ENCODE assay signal across 17 cellular contexts in the genomic region with DNA sequence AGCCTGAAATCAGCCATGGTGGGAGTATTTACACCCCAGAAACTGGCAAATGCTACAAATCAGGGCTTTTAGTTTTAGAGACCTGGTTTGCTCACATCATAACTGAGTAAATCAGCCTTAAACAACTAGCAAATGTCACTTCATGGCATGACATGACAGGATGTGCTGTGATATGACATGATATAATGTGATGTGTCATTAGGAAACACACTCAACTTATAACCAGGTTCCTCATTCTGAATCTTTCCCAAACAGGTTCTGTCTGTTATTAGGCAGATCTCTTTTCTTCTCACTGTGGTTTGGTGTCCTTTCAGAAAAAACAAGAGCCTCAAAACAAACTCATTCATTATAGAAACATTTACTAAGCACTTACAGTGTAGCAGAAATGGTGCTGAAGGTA.
DNase-seq lines count a peak whose midpoint lies in the region; ATAC-seq and TF ChIP-seq lines count a peak whose summit lies in the region.
"Had no signal": no experiment of that assay in that cellular context is flagged by ENCODE, and none has a peak within 500 bp of the region (broad histone marks: within the 10 kb centered on the region; RNA-seq: fewer than 3 reads in every experiment).

No MANE protein-coding gene starts in this region.

- H3K4me1 Mint-ChIP-seq in activated CD4-positive, alpha-beta T cell treated with anti-CD3 and anti-CD28 coated beads, Interleukin-2, amount 10 ng/mL, durations not matched to agents 24 days and 14 days = no peaks in the 10 kb centered on the region
- H3K4me1 Mint-ChIP-seq: CD4-positive, CD25-positive, alpha-beta regulatory T cell had no signal

- intact Hi-C loops in activated CD4-positive, alpha-beta T cell treated with anti-CD3 and anti-CD28 coated beads, Interleukin-2, amount 10 ng/mL, durations not matched to agents 24 days and 14 days (cut with micrococcal nuclease) = no loop called here
- intact Hi-C loops in gastrocnemius medialis (cut with DNase I; ENCODE audit: low total_unique reads) = no loop called here

- H2AFZ ChIP-seq in hepatocyte = no peak overlapping the region
- H2AFZ ChIP-seq: GM23248 had no signal

- peak; percentile 8 for DNase-seq in activated CD4-positive, alpha-beta T cell treated with anti-CD3 and anti-CD28 coated beads, Interleukin-2, amount 10 ng/mL, durations not matched to agents 24 days and 14 days
- no peak for DNase-seq in activated CD4-positive, alpha-beta T cell treated with anti-CD3 and anti-CD28 coated beads, Interleukin-2, amount 50 U/mL, for 1 hour
- DNase-seq in GM13976 (ENCODE audit: low spot score) = peak; percentile 21
- no peak for DNase-seq in hepatocyte (ENCODE audit: low spot score)
- DNase-seq in MG63 = no peak
- no peak for DNase-seq in NCI-H1694 (lab: John Stamatoyannopoulos, UW)
- DNase-seq in gastrocnemius medialis = no peak
- DNase-seq: ACHN; CD4-positive, CD25-positive, alpha-beta regulatory T cell; DMS53; GF-D8; GM23248 had no signal

- H3K9me3 ChIP-seq in hepatocyte (ENCODE audit: low read depth) (no peaks in the 10 kb centered on the region), MG63 (no peaks in the 10 kb centered on the region), gastrocnemius medialis (no peaks in the 10 kb centered on the region)
- H3K9me3 ChIP-seq: BLaER1 treated with 17β-estradiol and CSF1 and Interleukin-3, amounts not matched to agents 10 nM and 100 nM had no signal

- no peaks in the 10 kb centered on the region for H3K9me2 ChIP-seq in hepatocyte (replicated peaks; ENCODE audit: insufficient read depth)

- H3K4me1 ChIP-seq in hepatocyte (ENCODE audit: insufficient read depth) (no peaks in the 10 kb centered on the region), gastrocnemius medialis (no peaks in the 10 kb centered on the region)

- H3K27me3 Mint-ChIP-seq in activated CD4-positive, alpha-beta T cell treated with anti-CD3 and anti-CD28 coated beads, Interleukin-2, amount 10 ng/mL, durations not matched to agents 24 days and 14 days = no peaks in the 10 kb centered on the region
- H3K27me3 Mint-ChIP-seq: CD4-positive, CD25-positive, alpha-beta regulatory T cell had no signal

- H4K20me1 ChIP-seq in hepatocyte (ENCODE audit: insufficient read depth, poor library complexity, severe bottlenecking) = no peaks in the 10 kb centered on the region
- H4K20me1 ChIP-seq: BLaER1 treated with 17β-estradiol and CSF1 and Interleukin-3, amounts not matched to agents 10 nM and 100 nM had no signal

- H3K36me3 ChIP-seq in hepatocyte (replicated peaks; ENCODE audit: insufficient read depth, low read depth) (no peaks in the 10 kb centered on the region), MG63 (no peaks in the 10 kb centered on the region), gastrocnemius medialis (no peaks in the 10 kb centered on the region)
- H3K36me3 ChIP-seq: BLaER1 treated with 17β-estradiol and CSF1 and Interleukin-3, amounts not matched to agents 10 nM and 100 nM had no signal

- TF ChIP-seq CTCF in GM13976 (IDR thresholded peaks at IDR 0.05; ENCODE audit: borderline replicate concordance, control extremely low read depth, extremely low read depth, insufficient read depth, missing control alignments) (no peak), hepatocyte (IDR thresholded peaks at IDR 0.05; ENCODE audit: poor library complexity) (no peak), gastrocnemius medialis (IDR thresholded peaks at IDR 0.05 in 4 of 5, conservative IDR thresholded peaks at IDR 0.05 in 1 of 5) (no peak)

- H3K27ac Mint-ChIP-seq in activated CD4-positive, alpha-beta T cell treated with anti-CD3 and anti-CD28 coated beads, Interleukin-2, amount 10 ng/mL, durations not matched to agents 24 days and 14 days = no peak overlapping the region
- H3K27ac Mint-ChIP-seq: CD4-positive, CD25-positive, alpha-beta regulatory T cell had no signal

- no peaks in the 10 kb centered on the region for H3K36me3 Mint-ChIP-seq in activated CD4-positive, alpha-beta T cell treated with anti-CD3 and anti-CD28 coated beads, Interleukin-2, amount 10 ng/mL, durations not matched to agents 24 days and 14 days (ENCODE audit: low read depth)
- H3K36me3 Mint-ChIP-seq: CD4-positive, CD25-positive, alpha-beta regulatory T cell had no signal

- ATAC-seq in HG02870 (IDR thresholded peaks at IDR 0.05; ENCODE audit: unreplicated experiment) = peak; percentile 61
- no peak for ATAC-seq in gastrocnemius medialis
- ATAC-seq: HCT116, K562 had no signal

- no peak overlapping the region for H3K4me2 ChIP-seq in hepatocyte

- H3K79me2 ChIP-seq in hepatocyte = no peaks in the 10 kb centered on the region

- H3K9me3 Mint-ChIP-seq in activated CD4-positive, alpha-beta T cell treated with anti-CD3 and anti-CD28 coated beads, Interleukin-2, amount 10 ng/mL, durations not matched to agents 24 days and 14 days = no peaks in the 10 kb centered on the region
- H3K9me3 Mint-ChIP-seq: CD4-positive, CD25-positive, alpha-beta regulatory T cell had no signal

- in situ Hi-C loops in GM13976 (cut with MboI; ENCODE audit: low sequenced_read_pairs, unreplicated experiment) (no loop called here), gastrocnemius medialis (cut with MboI; ENCODE audit: low sequenced_read_pairs in 4 of 4) (no loop called here)

- H3K4me3 ChIP-seq in hepatocyte = no peak overlapping the region
- H3K4me3 ChIP-seq in MG63 = no peak overlapping the region
- no peak overlapping the region for H3K4me3 ChIP-seq in gastrocnemius medialis
- H3K4me3 ChIP-seq: BLaER1 treated with 17β-estradiol and CSF1 and Interleukin-3, amounts not matched to agents 10 nM and 100 nM; GM23248; K562 had no signal

- no peak for TF ChIP-seq POLR2A in gastrocnemius medialis (IDR thresholded peaks at IDR 0.05)

- no peak overlapping the region for H3K4me3 Mint-ChIP-seq in activated CD4-positive, alpha-beta T cell treated with anti-CD3 and anti-CD28 coated beads, Interleukin-2, amount 10 ng/mL, durations not matched to agents 24 days and 14 days
- H3K4me3 Mint-ChIP-seq: CD4-positive, CD25-positive, alpha-beta regulatory T cell had no signal

- H3K27me3 ChIP-seq in hepatocyte (no peaks in the 10 kb centered on the region), MG63 (no peaks in the 10 kb centered on the region), gastrocnemius medialis (no peaks in the 10 kb centered on the region)
- H3K27me3 ChIP-seq: BLaER1 treated with 17β-estradiol and CSF1 and Interleukin-3, amounts not matched to agents 10 nM and 100 nM had no signal

- H3K27ac ChIP-seq in hepatocyte (peak overlapping the region; percentile 74), gastrocnemius medialis (no peak overlapping the region)
- H3K27ac ChIP-seq: BLaER1 treated with 17β-estradiol and CSF1 and Interleukin-3, amounts not matched to agents 10 nM and 100 nM; GM23248; HL-60 had no signal

Comparison
In these comparisons a context has a peak if more than half of its experiments do, and no peak if none do; other contexts are left out.
1. DNase-seq: peak in activated CD4-positive, alpha-beta T cell treated with anti-CD3 and anti-CD28 coated beads, Interleukin-2, amount 10 ng/mL, durations not matched to agents 24 days and 14 days (single experiment) and GM13976 (single experiment); none in activated CD4-positive, alpha-beta T cell treated with anti-CD3 and anti-CD28 coated beads, Interleukin-2, amount 50 U/mL, for 1 hour (single experiment), hepatocyte (single experiment), MG63 (single experiment), NCI-H1694 (single experiment) and gastrocnemius medialis (0 of 2).